8 cellular contexts compared by ENCODE assay signal in genomic region chr19:35868172-35868822, GRCh38.
DNase-seq lines count a peak whose midpoint lies in the region; ATAC-seq lines count a peak whose summit lies in the region.

Gene APLP1 (plus strand): TSS chr19:35868574. CDS start chr19:35868637, 63 bp downstream.

- no peak within 1 kb of the TSS for H3K27ac Mint-ChIP-seq in memory B cell

- DNase-seq in SHP77 (lab: John Stamatoyannopoulos, UW) (peak; percentile 36 to 56), SHP77 treated with DMSO at 0.1 percent for 48 hours (lab: John Stamatoyannopoulos, UW) (no peak), NCI-H2227 treated with DMSO at 0.1 percent for 48 hours (lab: John Stamatoyannopoulos, UW) (peak; percentile 98), memory B cell (ENCODE audit: low spot score in 2 of 2) (no peak)
- DNase-seq in activated CD8-positive, alpha-beta memory T cell treated with anti-CD3 and anti-CD28 coated beads for 24 hours, result peak; percentile 88
- DNase-seq in effector CD8-positive, alpha-beta T cell (lab: John Stamatoyannopoulos, UW), result peak; percentile 38
- peak; percentile 67 for DNase-seq in stimulated activated CD8-positive, alpha-beta memory T cell treated with anti-CD3 and anti-CD28 coated beads, Interleukin-4, amount 100 ng/mL, for 24 hours (ENCODE audit: low read depth)

- peaks cover 6% of the 10 kb centered on the region for H3K36me3 Mint-ChIP-seq in memory B cell

- peaks cover 36% of the 10 kb centered on the region for H3K27me3 Mint-ChIP-seq in memory B cell

- ATAC-seq in memory B cell (ENCODE audit: low read depth) (peak; percentile 68), GM19455 (IDR thresholded peaks at IDR 0.05; ENCODE audit: unreplicated experiment) (no peak)

- peaks cover 16% of the 10 kb centered on the region for H3K4me1 Mint-ChIP-seq in memory B cell

- peaks cover 3% of the 10 kb centered on the region for H3K9me3 Mint-ChIP-seq in memory B cell

- peak within 1 kb of the TSS; percentile 68 for H3K4me3 Mint-ChIP-seq in memory B cell

Comparison
In these comparisons a context has a peak if more than half of its experiments do, and no peak if none do; other contexts are left out.
1. DNase-seq: peak in SHP77 (2 of 2), NCI-H2227 treated with DMSO at 0.1 percent for 48 hours (single experiment), activated CD8-positive, alpha-beta memory T cell treated with anti-CD3 and anti-CD28 coated beads for 24 hours (single experiment), effector CD8-positive, alpha-beta T cell (single experiment) and stimulated activated CD8-positive, alpha-beta memory T cell treated with anti-CD3 and anti-CD28 coated beads, Interleukin-4, amount 100 ng/mL, for 24 hours (single experiment); none in SHP77 treated with DMSO at 0.1 percent for 48 hours (single experiment) and memory B cell (0 of 2).